In the genomic region with DNA sequence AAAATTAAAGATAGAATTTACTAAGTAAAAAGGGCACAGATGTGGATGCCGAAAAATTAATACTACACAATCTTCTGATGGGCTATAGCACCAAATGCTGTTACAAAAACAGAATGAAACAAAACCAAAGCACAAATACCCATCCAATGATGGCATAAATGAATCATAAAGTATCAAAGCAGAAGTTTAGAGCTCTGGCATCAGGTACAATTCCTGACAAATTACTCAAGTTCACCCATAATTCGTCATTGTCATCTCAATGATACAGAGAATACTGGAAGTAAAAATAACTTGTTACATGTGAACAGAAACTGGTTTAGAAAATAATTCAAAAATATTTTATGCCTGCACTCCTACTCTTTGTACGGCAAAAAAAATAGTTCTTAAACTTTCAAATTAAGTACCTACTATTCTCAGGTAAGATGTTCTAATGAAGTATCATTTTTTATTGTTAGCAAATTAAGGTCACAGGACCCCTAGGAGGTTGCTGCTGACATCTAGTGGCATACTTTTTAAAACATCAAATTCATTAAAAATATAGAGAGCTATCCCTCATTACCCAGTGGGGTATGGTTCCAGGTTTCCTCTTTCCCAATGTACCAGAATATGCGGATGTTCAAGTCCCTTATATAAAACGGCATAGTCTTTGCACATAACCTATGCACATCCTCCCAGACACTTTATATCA, we compare ENCODE assay signal across 8 cellular contexts.
DNase-seq lines count a peak whose midpoint lies in the region; ATAC-seq and TF ChIP-seq lines count a peak whose summit lies in the region.

No MANE protein-coding gene starts in this region.

- H3K4me3 ChIP-seq in astrocyte of the spinal cord (ENCODE audit: low read depth, low read length), result no peak overlapping the region

- DNase-seq in NOMO-1 treated with DMSO at 0.1 percent for 48 hours (lab: John Stamatoyannopoulos, UW; ENCODE audit: unreplicated experiment) (peak; percentile 29), NOMO-1 treated with dmso at 0.1 percent for 144 hours (lab: John Stamatoyannopoulos, UW; ENCODE audit: unreplicated experiment) (no peak), astrocyte of the spinal cord (ENCODE audit: low read depth, low spot score) (peak; percentile 33), midbrain (lab: John Stamatoyannopoulos, UW) (peak; percentile 3)
- no peak for DNase-seq in stimulated activated CD4-positive, alpha-beta T cell treated with anti-CD3 and anti-CD28 coated beads, Interleukin-15, amount 100 ng/mL, for 24 hours

- peak; percentile 46 for TF ChIP-seq CTCF in astrocyte of the spinal cord (IDR thresholded peaks at IDR 0.05; ENCODE audit: low read depth, low read length)

- no peak for ATAC-seq in GM19395 (IDR thresholded peaks at IDR 0.05; ENCODE audit: unreplicated experiment)
- ATAC-seq in HG02759 (IDR thresholded peaks at IDR 0.05; ENCODE audit: unreplicated experiment), result no peak

- H3K27ac ChIP-seq in KOPT-K1 (ENCODE audit: low read depth, low read length, poor library complexity, severe bottlenecking), result peak overlapping the region; percentile 29

- in situ Hi-C loops in astrocyte of the spinal cord (cut with HindIII; ENCODE audit: low sequenced_read_pairs), result no loop called here

- H3K36me3 ChIP-seq in KOPT-K1 (ENCODE audit: insufficient read depth, low read length), result no peaks in the 10 kb centered on the region

- H3K9me3 ChIP-seq in KOPT-K1 (ENCODE audit: insufficient read depth, low read length, poor library complexity, severe bottlenecking), result peaks cover 3% of the 10 kb centered on the region

Comparison
In these comparisons a context has a peak if more than half of its experiments do, and no peak if none do; other contexts are left out.
1. DNase-seq: peak in NOMO-1 treated with DMSO at 0.1 percent for 48 hours (single experiment), astrocyte of the spinal cord (single experiment) and midbrain (single experiment); none in NOMO-1 treated with dmso at 0.1 percent for 144 hours (single experiment) and stimulated activated CD4-positive, alpha-beta T cell treated with anti-CD3 and anti-CD28 coated beads, Interleukin-15, amount 100 ng/mL, for 24 hours (single experiment).